In genomic region chr2:238160206-238161129, GRCh38 we compare ENCODE assay signal across 9 cellular contexts. TPM values are rescaled to one million over a fixed set of nuclear protein-coding genes. Genes with fewer than 3 reads are reported as not detected.
DNase-seq lines count a peak whose midpoint lies in the region; ATAC-seq and TF ChIP-seq lines count a peak whose summit lies in the region.
"Had no signal": no experiment of that assay in that cellular context is flagged by ENCODE, and none has a peak within 500 bp of the region (broad histone marks: within the 10 kb centered on the region; RNA-seq: fewer than 3 reads in every experiment).

No MANE protein-coding gene starts in this region.

- no peaks in the 10 kb centered on the region for H3K9me3 ChIP-seq in CD4-positive, alpha-beta T cell (ENCODE audit: control insufficient read depth, low read length)
- H3K9me3 ChIP-seq in IMR-90 (ENCODE audit: control insufficient read depth, insufficient read depth, low read length) (no peaks in the 10 kb centered on the region), adipocyte (ENCODE audit: control insufficient read depth, low read length) (no peaks in the 10 kb centered on the region)

- no peak overlapping the region for H3K56ac ChIP-seq in IMR-90 (ENCODE audit: extremely low read depth, insufficient read depth, low read length)

- H3K9me1 ChIP-seq in IMR-90 (ENCODE audit: insufficient read depth, low read length) = no peaks in the 10 kb centered on the region; the same call in 1 of the 2 replicates

- peak overlapping the region; percentile 48; the same call in 1 of the 2 replicates for H3K23ac ChIP-seq in IMR-90 (ENCODE audit: low read depth, low read length)

- H4K20me1 ChIP-seq in IMR-90 (ENCODE audit: insufficient read depth, low read length) = no peaks in the 10 kb centered on the region

- dilution Hi-C loops in IMR-90 (cut with HindIII; ENCODE audit: low sequenced_read_pairs, unreplicated experiment) = no loop called here

- TF ChIP-seq POLR2A in IMR-90 (IDR thresholded peaks at IDR 0.05; ENCODE audit: low read depth, low read length) = no peak

- peak overlapping the region; percentile 55; the same call in 1 of the 2 replicates for H2BK20ac ChIP-seq in IMR-90 (ENCODE audit: low read depth, low read length)

- H2AFZ ChIP-seq in IMR-90 (replicated peaks; ENCODE audit: low read length, poor library complexity) = peak overlapping the region; percentile 70

- intact Hi-C loops in CD4-positive, alpha-beta T cell (cut with DNase I, micrococcal nuclease) = loop anchor here in 1 of 2 experiments (1.0 kb wide), 1 partner anchor 103 kb away; no protein-coding TSS in a partner anchor
- intact Hi-C loops in IMR-90 (cut with micrococcal nuclease) = loop anchor here (1.0 kb wide), 1 partner anchor 103 kb away; no protein-coding TSS in a partner anchor

- H3K4ac ChIP-seq in IMR-90 (ENCODE audit: low read depth, low read length) = peak overlapping the region; percentile 60

- H4K8ac ChIP-seq in IMR-90 (ENCODE audit: low read depth in 2 of 2, low read length in 2 of 2) = peak overlapping the region in 1 of 2 experiments; percentile 52; a peak in 1 of 4 replicates

- H3K4me3 Mint-ChIP-seq in CD4-positive, alpha-beta T cell = peak overlapping the region; percentile 20
- H3K4me3 Mint-ChIP-seq in memory B cell = peak overlapping the region; percentile 27

- peak; percentile 20 for TF ChIP-seq RAD21 in IMR-90 (IDR thresholded peaks at IDR 0.05; ENCODE audit: low read length)

- POLR2A ChIA-PET in CD4-positive, alpha-beta T cell (lab: Charles Lee) = no interaction called here
- POLR2A ChIA-PET in IMR-90 (lab: Charles Lee; ENCODE audit: unreplicated experiment) = no interaction called here

- no peaks in the 10 kb centered on the region for H3K36me3 Mint-ChIP-seq in CD4-positive, alpha-beta T cell (ENCODE audit: low read depth)
- H3K36me3 Mint-ChIP-seq in memory B cell = no peaks in the 10 kb centered on the region

- peak overlapping the region; percentile 69; the same call in 1 of the 3 replicates for H2BK15ac ChIP-seq in IMR-90 (ENCODE audit: low read depth, low read length)

- H3K4me1 Mint-ChIP-seq in CD4-positive, alpha-beta T cell (ENCODE audit: low read depth) = peaks cover 17% of the 10 kb centered on the region
- peaks cover 15% of the 10 kb centered on the region for H3K4me1 Mint-ChIP-seq in memory B cell

- TF ChIP-seq CTCF in CD4-positive, alpha-beta T cell (IDR thresholded peaks at IDR 0.05) = peak; percentile 22
- peak; percentile 22; the same call in 1 of the 2 replicates for TF ChIP-seq CTCF in IMR-90 (conservative IDR thresholded peaks at IDR 0.05; ENCODE audit: low read depth, low read length)

- no peak for ATAC-seq in CD4-positive, alpha-beta T cell (ENCODE audit: poor library complexity)
- ATAC-seq in IMR-90 (ENCODE audit: low read depth) (no peak), memory B cell (ENCODE audit: low read depth) (peak; percentile 29), HG02938 (IDR thresholded peaks at IDR 0.05; ENCODE audit: unreplicated experiment) (no peak)

- WGBS in IMR-90 (ENCODE audit: extremely low coverage in 2 of 2, insufficient read length in 1 of 2), 2 experiments = 94% methylated on average over 6 of the region's 23 CpGs; no CpG with 5 or more reads in 1 of the 2 experiments

- no peak overlapping the region; the same call in 1 of the 2 replicates for H4K5ac ChIP-seq in IMR-90 (ENCODE audit: low read depth, low read length)

- no peaks in the 10 kb centered on the region for H3K9me3 Mint-ChIP-seq in CD4-positive, alpha-beta T cell
- no peaks in the 10 kb centered on the region for H3K9me3 Mint-ChIP-seq in memory B cell

- peak overlapping the region; percentile 77 for H4K91ac ChIP-seq in IMR-90 (ENCODE audit: insufficient read depth, low read depth, low read length)

- no peak overlapping the region for H3K18ac ChIP-seq in IMR-90 (ENCODE audit: low read depth, low read length)

- in situ Hi-C loops in IMR-90 (cut with MboI; ENCODE audit: low sequenced_read_pairs) = no loop called here

- BruUV-seq in IMR-90 (replicated peaks; lab: Mats Ljungman, UMichigan) = no TSS peak

- H3K4me2 ChIP-seq in IMR-90 (ENCODE audit: low read depth, low read length) = no peak overlapping the region

- H3K4me3 ChIP-seq in IMR-90 (ENCODE audit: insufficient read depth, low read depth, low read length) (no peak overlapping the region), adipocyte (ENCODE audit: low read length) (no peak overlapping the region)

- 0 out of 2 replicates have a peak overlapping the region, but pooled peaks have one; percentile 20 for H3K14ac ChIP-seq in IMR-90 (replicated peaks; ENCODE audit: low read depth, low read length)

- no peak overlapping the region for H2BK5ac ChIP-seq in IMR-90 (ENCODE audit: low read depth, low read length, poor library complexity, severe bottlenecking)

- peaks cover 45% of the 10 kb centered on the region for H3K27me3 Mint-ChIP-seq in CD4-positive, alpha-beta T cell
- H3K27me3 Mint-ChIP-seq in memory B cell = peaks cover 12% of the 10 kb centered on the region

- no peak overlapping the region for H3K27ac Mint-ChIP-seq in CD4-positive, alpha-beta T cell
- no peak overlapping the region for H3K27ac Mint-ChIP-seq in memory B cell

- no peaks in the 10 kb centered on the region; a peak in 1 of 4 replicates for H3K79me1 ChIP-seq in IMR-90 (ENCODE audit: low read depth in 1 of 2, low read length in 2 of 2)

- no peak overlapping the region for H3K9ac ChIP-seq in IMR-90 (ENCODE audit: low read depth, low read length)
- peak overlapping the region; percentile 64 for H3K9ac ChIP-seq in adipocyte (ENCODE audit: low read length)

- no peaks in the 10 kb centered on the region for H3K36me3 ChIP-seq in IMR-90 (ENCODE audit: control insufficient read depth, insufficient read depth, low read length)
- no peaks in the 10 kb centered on the region for H3K36me3 ChIP-seq in adipocyte (ENCODE audit: control insufficient read depth, insufficient read depth, low read length, severe bottlenecking)

- no peak for DNase-seq in CD4-positive, alpha-beta T cell
- DNase-seq in IMR-90 = peak; percentile 59
- DNase-seq in adipocyte (ENCODE audit: low read depth) = no peak
- DNase-seq in memory B cell (ENCODE audit: low spot score in 2 of 2) = no peak
- DNase-seq in NCI-H2227 treated with DMSO at 0.1 percent for 48 hours (lab: John Stamatoyannopoulos, UW) = no peak
- DNase-seq in NCI-H2081 treated with DMSO at 0.1 percent for 48 hours (lab: John Stamatoyannopoulos, UW) = no peak
- DNase-seq in mucosa of gallbladder (ENCODE audit: low spot score) = no peak

- CTCF ChIA-PET in CD4-positive, alpha-beta T cell (lab: Charles Lee) = no interaction called here
- CTCF ChIA-PET in IMR-90 (lab: Yijun Ruan, JAX) = interaction anchor here (0.9 kb wide), 1 partner anchor 9 kb away, joined by 3 read pairs; no protein-coding TSS in a partner anchor

- H2BK120ac ChIP-seq in IMR-90 (ENCODE audit: low read depth, low read length) = peak overlapping the region; percentile 82

- peaks cover 23% of the 10 kb centered on the region for H3K27me3 ChIP-seq in CD4-positive, alpha-beta T cell (ENCODE audit: control insufficient read depth, insufficient read depth, low read length)
- H3K27me3 ChIP-seq in IMR-90 (ENCODE audit: control insufficient read depth, insufficient read depth, low read length) (peaks cover 2% of the 10 kb centered on the region; the same call in 1 of the 2 replicates), adipocyte (replicated peaks; ENCODE audit: control insufficient read depth, insufficient read depth, low read length) (no peaks in the 10 kb centered on the region)

- H2AK9ac ChIP-seq in IMR-90 (replicated peaks; ENCODE audit: low read depth, low read length, poor library complexity) = peak overlapping the region; percentile 58

- H3K4me1 ChIP-seq in IMR-90 (ENCODE audit: control insufficient read depth, insufficient read depth, low read length) = peaks cover 16% of the 10 kb centered on the region
- peaks cover 9% of the 10 kb centered on the region for H3K4me1 ChIP-seq in adipocyte (ENCODE audit: control insufficient read depth, insufficient read depth, low read length)

- H2AK5ac ChIP-seq in IMR-90 (ENCODE audit: low read depth, low read length) = peak overlapping the region; percentile 88; the same call in 1 of the 2 replicates

- no peak overlapping the region for H3K27ac ChIP-seq in CD4-positive, alpha-beta T cell (ENCODE audit: low read depth, low read length)
- H3K27ac ChIP-seq in IMR-90 (ENCODE audit: insufficient read depth, low read length) = no peak overlapping the region

TF ChIP-seq in IMR-90, 13 proteins besides CTCF, POLR2A, EP300 and RAD21:
- TF ChIP-seq BHLHE40 (IDR thresholded peaks at IDR 0.05; ENCODE audit: low read depth, low read length) (no peak), NFE2L2 (IDR thresholded peaks at IDR 0.05; ENCODE audit: low read depth, low read length) (no peak), FOS (IDR thresholded peaks at IDR 0.05; ENCODE audit: low read depth, low read length) (no peak), MXI1 (IDR thresholded peaks at IDR 0.05; ENCODE audit: borderline replicate concordance, low read depth, low read length) (no peak), MAZ (IDR thresholded peaks at IDR 0.05; ENCODE audit: borderline replicate concordance, low read depth, low read length) (no peak), MAFK (IDR thresholded peaks at IDR 0.05; ENCODE audit: low read depth, low read length) (0 out of 2 replicates have a peak, but pooled peaks have one; percentile 1), USF2 (IDR thresholded peaks at IDR 0.05; ENCODE audit: low read depth, low read length) (no peak)
TF ChIP-seq in IMR-90: peak in this region for 1.

RNA-seq across cellular contexts. Expression of gene ERFE, which starts 1.7 kb away (rescaled TPM):
- not detected for total RNA-seq in CD4-positive, alpha-beta T cell
- 0.56 and 1.3 TPM in 2 replicates for total RNA-seq in IMR-90 (2012; rRNA removed)
- polyA plus RNA-seq in IMR-90 (2012; rRNA removed) = 3.5 and 3.8 TPM in 2 replicates
- 1.3 and 5.0 TPM in 2 replicates for polyA plus RNA-seq in IMR-90 (2012; cell fraction: cytosol; rRNA removed)
- polyA plus RNA-seq in IMR-90 (2012; cell fraction: nucleus; rRNA removed; ENCODE audit: low replicate concordance) = 6.8 and 8.6 TPM in 2 replicates
- 0.35 TPM for total RNA-seq in mucosa of gallbladder

RNA-seq across cellular contexts. Expression of gene KLHL30, which starts 22.0 kb away (rescaled TPM):
- total RNA-seq in CD4-positive, alpha-beta T cell = not detected
- under 0.01 TPM in 1 of 2 replicates, not detected in the other for total RNA-seq in IMR-90 (2012; rRNA removed)
- 0.03 TPM in 2 replicates for polyA plus RNA-seq in IMR-90 (2012; rRNA removed)
- polyA plus RNA-seq in IMR-90 (2012; cell fraction: cytosol; rRNA removed) = 0.02 and 0.08 TPM in 2 replicates
- polyA plus RNA-seq in IMR-90 (2012; cell fraction: nucleus; rRNA removed; ENCODE audit: low replicate concordance) = 0.06 and 0.14 TPM in 2 replicates
- total RNA-seq in mucosa of gallbladder = 2.0 TPM
- total RNA-seq: HT1080 had no signal

RNA-seq across cellular contexts. Expression of gene ILKAP, which starts 43.0 kb away (rescaled TPM):
- total RNA-seq in CD4-positive, alpha-beta T cell = 100 to 1,000 TPM; 133 to 143 TPM
- total RNA-seq in IMR-90 (2012; rRNA removed) (13.3 and 15.3 TPM in 2 replicates), mucosa of gallbladder (40.5 TPM)
- 44.2 and 44.4 TPM in 2 replicates for polyA plus RNA-seq in IMR-90 (2012; rRNA removed)
- polyA plus RNA-seq in IMR-90 (2012; cell fraction: cytosol; rRNA removed) = 23.3 and 46.0 TPM in 2 replicates
- 79.8 and 140 TPM in 2 replicates for polyA plus RNA-seq in IMR-90 (2012; cell fraction: nucleus; rRNA removed; ENCODE audit: low replicate concordance)
